ENCODE assay signal across 22 cellular contexts in the genomic region with DNA sequence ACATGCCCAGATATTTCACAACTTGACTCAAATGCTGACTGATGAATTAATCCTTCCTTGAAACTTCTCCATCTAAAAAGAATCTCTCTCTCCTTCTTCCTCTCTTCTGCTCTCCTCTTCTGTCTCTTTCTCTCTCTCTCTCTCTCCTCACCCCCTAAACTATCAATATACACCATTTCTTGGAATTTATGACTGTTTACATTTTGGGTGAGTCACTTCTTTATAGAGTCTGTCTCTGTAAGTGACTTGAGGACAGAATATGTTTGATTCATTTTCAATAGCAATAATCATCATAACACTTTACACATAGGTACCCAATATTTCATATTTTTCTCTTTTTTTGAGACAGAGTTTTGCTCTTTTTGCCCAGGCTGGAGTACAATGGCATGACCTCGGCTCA. TPM values are rescaled to one million over a fixed set of nuclear protein-coding genes. Genes with fewer than 3 reads are reported as not detected.
DNase-seq lines count a peak whose midpoint lies in the region; ATAC-seq and TF ChIP-seq lines count a peak whose summit lies in the region.
"Had no signal": no experiment of that assay in that cellular context is flagged by ENCODE, and none has a peak within 500 bp of the region (broad histone marks: within the 10 kb centered on the region; RNA-seq: fewer than 3 reads in every experiment).

No MANE protein-coding gene starts in this region.

- ATAC-seq in mucosa of descending colon (peak; percentile 44), GM21825 (IDR thresholded peaks at IDR 0.05; ENCODE audit: unreplicated experiment) (no peak)
- ATAC-seq: GM12878, GM23338, HCT116 had no signal

- POLR2A ChIA-PET in activated CD4-positive, alpha-beta T cell treated with anti-CD3 and anti-CD28 coated beads, Interleukin-2, amount 10 ng/mL, durations not matched to agents 7 days and 5 days (lab: Charles Lee) = no interaction called here
- POLR2A ChIA-PET in HEK293T (lab: Yijun Ruan, JAX) = no interaction called here

- H3K27me3 Mint-ChIP-seq in activated CD4-positive, alpha-beta T cell treated with anti-CD3 and anti-CD28 coated beads, Interleukin-2, amount 10 ng/mL, durations not matched to agents 24 days and 14 days = peaks cover 2% of the 10 kb centered on the region
- H3K27me3 Mint-ChIP-seq in activated CD4-positive, alpha-beta T cell treated with anti-CD3 and anti-CD28 coated beads, Interleukin-2, amount 10 ng/mL, durations not matched to agents 7 days and 5 days = no peaks in the 10 kb centered on the region

- H3K9me3 ChIP-seq in mucosa of descending colon = no peaks in the 10 kb centered on the region

- H3K9me3 Mint-ChIP-seq in activated CD4-positive, alpha-beta T cell treated with anti-CD3 and anti-CD28 coated beads, Interleukin-2, amount 10 ng/mL, durations not matched to agents 24 days and 14 days = no peaks in the 10 kb centered on the region
- no peaks in the 10 kb centered on the region for H3K9me3 Mint-ChIP-seq in activated CD4-positive, alpha-beta T cell treated with anti-CD3 and anti-CD28 coated beads, Interleukin-2, amount 10 ng/mL, durations not matched to agents 7 days and 5 days

- H3K4me3 ChIP-seq in mucosa of descending colon = no peak overlapping the region
- H3K4me3 ChIP-seq: GM12878, GM23338 had no signal

- DNase-seq in activated CD4-positive, alpha-beta T cell treated with anti-CD3 and anti-CD28 coated beads, Interleukin-2, amount 10 ng/mL, durations not matched to agents 24 days and 14 days = peak; percentile 13
- no peak for DNase-seq in activated CD4-positive, alpha-beta T cell treated with anti-CD3 and anti-CD28 coated beads, Interleukin-2, amount 10 ng/mL, durations not matched to agents 7 days and 5 days
- DNase-seq in HEK293T (ENCODE audit: extremely low spot score) (no peak), LoVo (ENCODE audit: low spot score) (peak; percentile 60), mucosa of descending colon (no peak), SW480 (ENCODE audit: low spot score) (no peak), nucleus accumbens (lab: John Stamatoyannopoulos, UW) (no peak)
- DNase-seq: 8988T; C1 segment of cervical spinal cord; CD4-positive, alpha-beta memory T cell; COR-L47; DMS153; DND-41; GDM1; H9; HFFc6 had no signal

- CTCF ChIA-PET in activated CD4-positive, alpha-beta T cell treated with anti-CD3 and anti-CD28 coated beads, Interleukin-2, amount 10 ng/mL, durations not matched to agents 7 days and 5 days (lab: Charles Lee) = no interaction called here
- CTCF ChIA-PET in HEK293T (lab: Yijun Ruan, JAX) = no interaction called here

- intact Hi-C loops in activated CD4-positive, alpha-beta T cell treated with anti-CD3 and anti-CD28 coated beads, Interleukin-2, amount 10 ng/mL, durations not matched to agents 24 days and 14 days (cut with micrococcal nuclease) = no loop called here
- intact Hi-C loops in mucosa of descending colon (cut with DNase I, micrococcal nuclease) = no loop called here

- no peaks in the 10 kb centered on the region for H3K4me1 Mint-ChIP-seq in activated CD4-positive, alpha-beta T cell treated with anti-CD3 and anti-CD28 coated beads, Interleukin-2, amount 10 ng/mL, durations not matched to agents 24 days and 14 days
- H3K4me1 Mint-ChIP-seq in activated CD4-positive, alpha-beta T cell treated with anti-CD3 and anti-CD28 coated beads, Interleukin-2, amount 10 ng/mL, durations not matched to agents 7 days and 5 days = no peaks in the 10 kb centered on the region
- H3K4me1 Mint-ChIP-seq: CD4-positive, alpha-beta memory T cell; GM23338; H9 had no signal

- H3K4me1 ChIP-seq in mucosa of descending colon (ENCODE audit: low read depth) = peaks cover 8% of the 10 kb centered on the region

- H3K4me3 Mint-ChIP-seq in activated CD4-positive, alpha-beta T cell treated with anti-CD3 and anti-CD28 coated beads, Interleukin-2, amount 10 ng/mL, durations not matched to agents 24 days and 14 days = no peak overlapping the region
- no peak overlapping the region for H3K4me3 Mint-ChIP-seq in activated CD4-positive, alpha-beta T cell treated with anti-CD3 and anti-CD28 coated beads, Interleukin-2, amount 10 ng/mL, durations not matched to agents 7 days and 5 days
- H3K4me3 Mint-ChIP-seq: CD4-positive, alpha-beta memory T cell; GM23338; H9; HFFc6 had no signal

- TF ChIP-seq CTCF in mucosa of descending colon (IDR thresholded peaks at IDR 0.05) = no peak

- H3K36me3 Mint-ChIP-seq in activated CD4-positive, alpha-beta T cell treated with anti-CD3 and anti-CD28 coated beads, Interleukin-2, amount 10 ng/mL, durations not matched to agents 24 days and 14 days (ENCODE audit: low read depth) = no peaks in the 10 kb centered on the region
- H3K36me3 Mint-ChIP-seq in activated CD4-positive, alpha-beta T cell treated with anti-CD3 and anti-CD28 coated beads, Interleukin-2, amount 10 ng/mL, durations not matched to agents 7 days and 5 days (ENCODE audit: low read depth) = no peaks in the 10 kb centered on the region
- H3K36me3 Mint-ChIP-seq: CD4-positive, alpha-beta memory T cell had no signal

- no peaks in the 10 kb centered on the region for H3K36me3 ChIP-seq in mucosa of descending colon (ENCODE audit: low read depth)

- H3K27ac Mint-ChIP-seq in activated CD4-positive, alpha-beta T cell treated with anti-CD3 and anti-CD28 coated beads, Interleukin-2, amount 10 ng/mL, durations not matched to agents 24 days and 14 days = no peak overlapping the region
- H3K27ac Mint-ChIP-seq in activated CD4-positive, alpha-beta T cell treated with anti-CD3 and anti-CD28 coated beads, Interleukin-2, amount 10 ng/mL, durations not matched to agents 7 days and 5 days = no peak overlapping the region
- H3K27ac Mint-ChIP-seq: CD4-positive, alpha-beta memory T cell; GM23338; H9; HFFc6 had no signal

TF ChIP-seq in HEK293T, 16 proteins besides CTCF, POLR2A, EP300 and RAD21:
- TF ChIP-seq L3MBTL2 (conservative IDR thresholded peaks at IDR 0.05) = peak; percentile 50
- no peak for TF ChIP-seq ELF4 (IDR thresholded peaks at IDR 0.05)

RNA-seq across cellular contexts. Expression of gene OR3A1, which starts 15.3 kb away (rescaled TPM):
- total RNA-seq in activated CD4-positive, alpha-beta T cell treated with anti-CD3 and anti-CD28 coated beads, Interleukin-2, amount 10 ng/mL, durations not matched to agents 24 days and 14 days = 0.21 TPM in 1 of 2 replicates, not detected in the other
- under 1 TPM; 0.44 to 0.64 TPM for total RNA-seq in activated CD4-positive, alpha-beta T cell treated with anti-CD3 and anti-CD28 coated beads, Interleukin-2, amount 10 ng/mL, durations not matched to agents 7 days and 5 days
- under 1 TPM in 1 of 3 donors, not detected in 2; 0.32 TPM for total RNA-seq in mucosa of descending colon
- total RNA-seq: A673, GM12878, H4, H9, HFFc6 had no signal

Comparison
In these comparisons a context has a peak if more than half of its experiments do, and no peak if none do; other contexts are left out.
1. DNase-seq: peak in activated CD4-positive, alpha-beta T cell treated with anti-CD3 and anti-CD28 coated beads, Interleukin-2, amount 10 ng/mL, durations not matched to agents 24 days and 14 days (single experiment) and LoVo (single experiment); none in activated CD4-positive, alpha-beta T cell treated with anti-CD3 and anti-CD28 coated beads, Interleukin-2, amount 10 ng/mL, durations not matched to agents 7 days and 5 days (single experiment), HEK293T (single experiment), mucosa of descending colon (0 of 3), SW480 (single experiment) and nucleus accumbens (0 of 56).